7 cellular contexts compared by ENCODE assay signal in the genomic region with DNA sequence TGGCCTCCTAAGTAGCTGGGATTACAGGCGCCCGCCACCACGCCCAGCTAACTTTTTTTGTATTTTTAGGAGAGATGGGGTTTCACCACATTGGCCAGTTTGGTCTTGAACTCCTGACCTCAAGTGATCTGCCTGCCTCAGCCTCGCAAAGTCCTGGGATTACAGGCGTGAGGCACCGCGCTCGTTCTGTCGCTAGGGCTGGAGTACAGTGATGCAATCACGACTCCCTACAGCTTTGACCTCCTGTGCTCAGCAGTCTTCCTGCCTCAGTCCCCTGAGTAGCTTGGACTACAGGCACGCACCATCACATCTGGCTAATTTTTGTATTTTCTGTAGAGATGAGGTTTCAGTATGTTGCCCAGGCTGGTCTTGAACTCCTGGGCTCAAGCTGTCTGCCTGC. TPM values are rescaled to one million over a fixed set of nuclear protein-coding genes. Genes with fewer than 3 reads are reported as not detected.
DNase-seq lines count a peak whose midpoint lies in the region; TF ChIP-seq lines count a peak whose summit lies in the region.
"Not testable (repeated sequence)": the region's sequence is repeated elsewhere in the genome, so short reads cannot be mapped to it uniquely, and the experiment has no call there.

No MANE protein-coding gene starts in this region.

- H3K27ac Mint-ChIP-seq in activated CD4-positive, alpha-beta memory T cell treated with anti-CD3 and anti-CD28 coated beads for 36 hours = peak overlapping the region; percentile 77
- peak overlapping the region; percentile 36 for H3K27ac Mint-ChIP-seq in activated T-helper 2 cell treated with anti-CD3 and anti-CD28 coated beads, Interferon-gamma antibody, Interleukin-2, Interleukin-4, amounts not matched to agents 10 μg/mL and 5 μg/mL and 100 μg/mL, durations not matched to agents 14 hours and 24 hours and 36 hours
- peak overlapping the region; percentile 57 for H3K27ac Mint-ChIP-seq in nephron progenitor cell

- H3K4me1 ChIP-seq in KMS-11 (ENCODE audit: low read depth, poor library complexity, severe bottlenecking) = peaks cover 45% of the 10 kb centered on the region
- not testable (repeated sequence) for H3K4me1 ChIP-seq in hepatocyte (ENCODE audit: insufficient read depth)

- H4K20me1 ChIP-seq in KMS-11 (ENCODE audit: insufficient read depth); hepatocyte (ENCODE audit: insufficient read depth, poor library complexity, severe bottlenecking): not testable (repeated sequence)

- H3K4me3 ChIP-seq in KMS-11 (IDR thresholded peaks at IDR 0.05; ENCODE audit: insufficient read depth, low read depth, low read length); hepatocyte: not testable (repeated sequence)

- intact Hi-C loops in activated CD4-positive, alpha-beta memory T cell treated with anti-CD3 and anti-CD28 coated beads for 36 hours (cut with micrococcal nuclease) = loop anchor here (2.0 kb wide), 1 partner anchor 34 kb away; a partner anchor contains a TSS
- intact Hi-C loops in activated T-helper 2 cell treated with anti-CD3 and anti-CD28 coated beads, Interferon-gamma antibody, Interleukin-2, Interleukin-4, amounts not matched to agents 10 μg/mL and 5 μg/mL and 100 μg/mL, durations not matched to agents 14 hours and 24 hours and 36 hours (cut with micrococcal nuclease) = not testable (repeated sequence)

- DNase-seq in RWPE1 (ENCODE audit: low spot score); activated CD4-positive, alpha-beta memory T cell treated with anti-CD3 and anti-CD28 coated beads for 36 hours; activated T-helper 2 cell treated with anti-CD3 and anti-CD28 coated beads, Interferon-gamma antibody, Interleukin-2, Interleukin-4, amounts not matched to agents 10 μg/mL and 5 μg/mL and 100 μg/mL, durations not matched to agents 14 hours and 24 hours and 36 hours (ENCODE audit: low spot score); hepatocyte (ENCODE audit: low spot score); nephron progenitor cell: not testable (repeated sequence)
- DNase-seq in amniotic epithelial cell (ENCODE audit: low read depth) = peak; percentile 59

- 70% methylated on average over 11 of the region's 11 CpGs for WGBS in hepatocyte (ENCODE audit: low lambda C conversion rate, missing lambda C conversion rate)

- H3K36me3 ChIP-seq in KMS-11 (ENCODE audit: insufficient read depth); hepatocyte (replicated peaks; ENCODE audit: insufficient read depth, low read depth): not testable (repeated sequence)

- H3K9me2 ChIP-seq in hepatocyte (replicated peaks; ENCODE audit: insufficient read depth) = not testable (repeated sequence)

- not testable (repeated sequence) for H3K79me2 ChIP-seq in KMS-11 (ENCODE audit: insufficient read depth, low read depth); hepatocyte

- not testable (repeated sequence) for H3K4me3 Mint-ChIP-seq in activated CD4-positive, alpha-beta memory T cell treated with anti-CD3 and anti-CD28 coated beads for 36 hours; activated T-helper 2 cell treated with anti-CD3 and anti-CD28 coated beads, Interferon-gamma antibody, Interleukin-2, Interleukin-4, amounts not matched to agents 10 μg/mL and 5 μg/mL and 100 μg/mL, durations not matched to agents 14 hours and 24 hours and 36 hours (ENCODE audit: low read depth); nephron progenitor cell

- not testable (repeated sequence) for TF ChIP-seq CTCF in KMS-11 (conservative IDR thresholded peaks at IDR 0.05; ENCODE audit: low read depth, low read length); RWPE1 (conservative IDR thresholded peaks at IDR 0.05; ENCODE audit: low read depth); hepatocyte (IDR thresholded peaks at IDR 0.05; ENCODE audit: poor library complexity); nephron progenitor cell (IDR thresholded peaks at IDR 0.05)

- H3K27me3 ChIP-seq in KMS-11 (ENCODE audit: insufficient read depth, low read depth); hepatocyte: not testable (repeated sequence)

- peaks cover 13% of the 10 kb centered on the region for H3K4me1 Mint-ChIP-seq in activated CD4-positive, alpha-beta memory T cell treated with anti-CD3 and anti-CD28 coated beads for 36 hours (ENCODE audit: low read depth)
- not testable (repeated sequence) for H3K4me1 Mint-ChIP-seq in activated T-helper 2 cell treated with anti-CD3 and anti-CD28 coated beads, Interferon-gamma antibody, Interleukin-2, Interleukin-4, amounts not matched to agents 10 μg/mL and 5 μg/mL and 100 μg/mL, durations not matched to agents 14 hours and 24 hours and 36 hours (ENCODE audit: low read depth); nephron progenitor cell

- peak overlapping the region; percentile 33; the same call in 1 of the 2 replicates for H3K9ac ChIP-seq in KMS-11

- H3K9me3 ChIP-seq in hepatocyte (ENCODE audit: low read depth) = not testable (repeated sequence)

- not testable (repeated sequence) for H3K27me3 Mint-ChIP-seq in activated CD4-positive, alpha-beta memory T cell treated with anti-CD3 and anti-CD28 coated beads for 36 hours; activated T-helper 2 cell treated with anti-CD3 and anti-CD28 coated beads, Interferon-gamma antibody, Interleukin-2, Interleukin-4, amounts not matched to agents 10 μg/mL and 5 μg/mL and 100 μg/mL, durations not matched to agents 14 hours and 24 hours and 36 hours (ENCODE audit: low read depth); nephron progenitor cell (ENCODE audit: low read depth, poor library complexity)

- H3K4me2 ChIP-seq in KMS-11 = peak overlapping the region; percentile 76
- H3K4me2 ChIP-seq in hepatocyte = not testable (repeated sequence)

- H3K9me3 Mint-ChIP-seq in activated CD4-positive, alpha-beta memory T cell treated with anti-CD3 and anti-CD28 coated beads for 36 hours; activated T-helper 2 cell treated with anti-CD3 and anti-CD28 coated beads, Interferon-gamma antibody, Interleukin-2, Interleukin-4, amounts not matched to agents 10 μg/mL and 5 μg/mL and 100 μg/mL, durations not matched to agents 14 hours and 24 hours and 36 hours; nephron progenitor cell: not testable (repeated sequence)

- H3K27ac ChIP-seq in KMS-11 (peak overlapping the region; percentile 81), RWPE1 (peak overlapping the region; percentile 19), hepatocyte (peak overlapping the region; percentile 19)

- peaks cover 68% of the 10 kb centered on the region for H3K36me3 Mint-ChIP-seq in activated CD4-positive, alpha-beta memory T cell treated with anti-CD3 and anti-CD28 coated beads for 36 hours
- H3K36me3 Mint-ChIP-seq in activated T-helper 2 cell treated with anti-CD3 and anti-CD28 coated beads, Interferon-gamma antibody, Interleukin-2, Interleukin-4, amounts not matched to agents 10 μg/mL and 5 μg/mL and 100 μg/mL, durations not matched to agents 14 hours and 24 hours and 36 hours (ENCODE audit: low read depth) = peaks cover 83% of the 10 kb centered on the region
- H3K36me3 Mint-ChIP-seq in nephron progenitor cell (ENCODE audit: low read depth) = peaks cover 76% of the 10 kb centered on the region

- peak overlapping the region; percentile 6 for H2AFZ ChIP-seq in KMS-11 (ENCODE audit: low read depth)
- not testable (repeated sequence) for H2AFZ ChIP-seq in hepatocyte

- CTCF ChIA-PET in RWPE1 (lab: Yijun Ruan, JAX) = interaction anchor here (0.6 to 1.2 kb wide), 3 partner anchors 14 to 341 kb away, joined by 3 to 5 read pairs (median 4); no protein-coding TSS in a partner anchor
- CTCF ChIA-PET in activated CD4-positive, alpha-beta memory T cell treated with anti-CD3 and anti-CD28 coated beads for 36 hours (lab: Charles Lee) = not testable (repeated sequence)

- POLR2A ChIA-PET in RWPE1 (lab: Yijun Ruan, JAX; ENCODE audit: low non-redundant PET) = not testable (repeated sequence)
- POLR2A ChIA-PET in activated CD4-positive, alpha-beta memory T cell treated with anti-CD3 and anti-CD28 coated beads for 36 hours (lab: Charles Lee) = interaction anchor here (1.0 kb wide), 1 partner anchor 34 kb away, joined by 4 read pairs; no protein-coding TSS in a partner anchor

RNA-seq across cellular contexts. Expression of a gene that starts 34.5 kb away (rescaled TPM):
- total RNA-seq in activated CD4-positive, alpha-beta memory T cell treated with anti-CD3 and anti-CD28 coated beads for 36 hours = 100 to 1,000 TPM; 228 TPM
- 286 and 303 TPM in 2 replicates for total RNA-seq in activated T-helper 2 cell treated with anti-CD3 and anti-CD28 coated beads, Interferon-gamma antibody, Interleukin-2, Interleukin-4, amounts not matched to agents 10 μg/mL and 5 μg/mL and 100 μg/mL, durations not matched to agents 14 hours and 24 hours and 36 hours
- 182 and 184 TPM in 2 replicates for total RNA-seq in hepatocyte
- polyA plus RNA-seq in hepatocyte = 123 and 144 TPM in 2 replicates

Comparison
In these comparisons a context has a peak if more than half of its experiments do, and no peak if none do; other contexts are left out.
1. H3K27ac ChIP-seq: peak in every context shown above with its lines; median percentile 81 in KMS-11; 19 in RWPE1; 19 in hepatocyte.